31 cellular contexts compared by ENCODE assay signal in genomic region chr4:160319868-160320260, GRCh38.
"Had no signal": no experiment of that assay in that cellular context is flagged by ENCODE, and none has a peak within 500 bp of the region (broad histone marks: within the 10 kb centered on the region; RNA-seq: fewer than 3 reads in every experiment).

No MANE protein-coding gene starts in this region.

- H3K4me1 ChIP-seq: ascending aorta, body of pancreas, Peyer's patch, SJSA1 had no signal

- FAIRE-seq: K562 had no signal

- H3K9me3 Mint-ChIP-seq: activated naive CD4-positive, alpha-beta T cell treated with anti-CD3 and anti-CD28 coated beads, Interleukin-2, amount 50 U/mL, for 24 hours; activated naive CD8-positive, alpha-beta T cell treated with anti-CD3 and anti-CD28 coated beads, Interleukin-2, amount 50 U/mL, for 24 hours; activated T-helper 1 cell treated with anti-CD3 and anti-CD28 coated beads, Interleukin-12 subunit alpha, Interleukin-12 subunit beta, Interleukin-2, Interleukin-4 antibody, amounts not matched to agents 30 ng/mL and 10 ng/mL and 1 ng/mL, durations not matched to agents 14 hours and 24 hours and 36 hours had no signal

- ATAC-seq: activated CD4-positive, CD25-positive, alpha-beta regulatory T cell treated with anti-CD3 and anti-CD28 coated beads, Interleukin-2, amount 50 U/mL, for 24 hours; activated CD8-positive, alpha-beta memory T cell treated with anti-CD3 and anti-CD28 coated beads, Interleukin-2, amount 10 ng/mL, durations not matched to agents 7 days and 5 days; activated naive CD8-positive, alpha-beta T cell treated with anti-CD3 and anti-CD28 coated beads, Interleukin-2, amount 50 U/mL, for 24 hours; body of pancreas; K562; SK-N-SH treated with all-trans-retinoic acid at 6 μM for 48 hours had no signal

- H3K27ac ChIP-seq: ascending aorta, body of pancreas, Peyer's patch, RWPE1, SJSA1, WERI-Rb-1 had no signal

- H3K36me3 ChIP-seq: ascending aorta, Peyer's patch, SJSA1, WERI-Rb-1 had no signal

- H3K27ac Mint-ChIP-seq: activated CD8-positive, alpha-beta memory T cell treated with anti-CD3 and anti-CD28 coated beads, Interleukin-2, amount 10 ng/mL, durations not matched to agents 7 days and 5 days; activated naive CD4-positive, alpha-beta T cell treated with anti-CD3 and anti-CD28 coated beads, Interleukin-2, amount 50 U/mL, for 24 hours; activated naive CD8-positive, alpha-beta T cell treated with anti-CD3 and anti-CD28 coated beads, Interleukin-2, amount 50 U/mL, for 24 hours; activated T-cell treated with anti-CD3 and anti-CD28 coated beads, Interleukin-2, amount 50 U/mL, for 24 hours; activated T-helper 1 cell treated with anti-CD3 and anti-CD28 coated beads, Interleukin-12 subunit alpha, Interleukin-12 subunit beta, Interleukin-2, Interleukin-4 antibody, amounts not matched to agents 30 ng/mL and 10 ng/mL and 1 ng/mL, durations not matched to agents 14 hours and 24 hours and 36 hours; T-helper 2 cell treated with Interferon-gamma antibody and Interleukin-4, amounts not matched to agents 5 μg/mL and 100 μg/mL, for 36 hours had no signal

- H3K4me1 Mint-ChIP-seq: activated CD8-positive, alpha-beta memory T cell treated with anti-CD3 and anti-CD28 coated beads, Interleukin-2, amount 10 ng/mL, durations not matched to agents 7 days and 5 days; activated naive CD4-positive, alpha-beta T cell treated with anti-CD3 and anti-CD28 coated beads, Interleukin-2, amount 50 U/mL, for 24 hours; activated naive CD8-positive, alpha-beta T cell treated with anti-CD3 and anti-CD28 coated beads, Interleukin-2, amount 50 U/mL, for 24 hours had no signal

- H3K27me3 Mint-ChIP-seq: activated CD8-positive, alpha-beta memory T cell treated with anti-CD3 and anti-CD28 coated beads, Interleukin-2, amount 10 ng/mL, durations not matched to agents 7 days and 5 days; activated naive CD4-positive, alpha-beta T cell treated with anti-CD3 and anti-CD28 coated beads, Interleukin-2, amount 50 U/mL, for 24 hours; activated naive CD8-positive, alpha-beta T cell treated with anti-CD3 and anti-CD28 coated beads, Interleukin-2, amount 50 U/mL, for 24 hours; activated T-cell treated with anti-CD3 and anti-CD28 coated beads, Interleukin-2, amount 50 U/mL, for 24 hours had no signal

- H3K4me3 Mint-ChIP-seq: activated CD8-positive, alpha-beta memory T cell treated with anti-CD3 and anti-CD28 coated beads, Interleukin-2, amount 10 ng/mL, durations not matched to agents 7 days and 5 days; activated naive CD4-positive, alpha-beta T cell treated with anti-CD3 and anti-CD28 coated beads, Interleukin-2, amount 50 U/mL, for 24 hours; activated naive CD8-positive, alpha-beta T cell treated with anti-CD3 and anti-CD28 coated beads, Interleukin-2, amount 50 U/mL, for 24 hours; activated T-cell treated with anti-CD3 and anti-CD28 coated beads, Interleukin-2, amount 50 U/mL, for 24 hours; activated T-helper 1 cell treated with anti-CD3 and anti-CD28 coated beads, Interleukin-12 subunit alpha, Interleukin-12 subunit beta, Interleukin-2, Interleukin-4 antibody, amounts not matched to agents 30 ng/mL and 10 ng/mL and 1 ng/mL, durations not matched to agents 14 hours and 24 hours and 36 hours; T-helper 2 cell treated with Interferon-gamma antibody and Interleukin-4, amounts not matched to agents 5 μg/mL and 100 μg/mL, for 36 hours had no signal

- H3K36me3 Mint-ChIP-seq: activated CD8-positive, alpha-beta memory T cell treated with anti-CD3 and anti-CD28 coated beads, Interleukin-2, amount 10 ng/mL, durations not matched to agents 7 days and 5 days; activated naive CD4-positive, alpha-beta T cell treated with anti-CD3 and anti-CD28 coated beads, Interleukin-2, amount 50 U/mL, for 24 hours had no signal

- DNase-seq: activated CD4-positive, alpha-beta T cell treated with anti-CD3 and anti-CD28 coated beads for 48 hours; activated CD4-positive, alpha-beta T cell treated with anti-CD3 and anti-CD28 coated beads, Interleukin-2, amount 50 U/mL, for 4 hours; activated CD8-positive, alpha-beta memory T cell treated with anti-CD3 and anti-CD28 coated beads, Interleukin-2, amount 10 ng/mL, durations not matched to agents 7 days and 5 days; activated effector memory CD4-positive, alpha-beta T cell treated with Interleukin-2 at 50 U/mL for 16 hours; activated naive CD4-positive, alpha-beta T cell; activated naive CD8-positive, alpha-beta T cell treated with anti-CD3 and anti-CD28 coated beads, Interleukin-2, amount 50 U/mL, for 24 hours; activated T-cell treated with anti-CD3 and anti-CD28 coated beads, Interleukin-2, amount 50 U/mL, for 24 hours; amniotic stem cell; body of pancreas; cerebellar nuclear complex; Kasumi-1; NCI-H1092; NCI-H1417; NCI-H1930; NCI-H2171; NCI-H2227 treated with DMSO at 0.1 percent for 48 hours; NCI-H446 treated with DMSO at 0.1 percent for 48 hours; NCI-H524 treated with DMSO at 0.1 percent for 48 hours; NCI-H774; Peyer's patch; SHP77; WERI-Rb-1 had no signal

- H3K9me3 ChIP-seq: ascending aorta, body of pancreas, Peyer's patch had no signal

- H3K4me3 ChIP-seq: ascending aorta, body of pancreas, K562, Peyer's patch, SJSA1 had no signal

- H3K27me3 ChIP-seq: ascending aorta, body of pancreas, Peyer's patch, SJSA1 had no signal
